Comparison of ENCODE assay signal across 10 cellular contexts in the genomic region with DNA sequence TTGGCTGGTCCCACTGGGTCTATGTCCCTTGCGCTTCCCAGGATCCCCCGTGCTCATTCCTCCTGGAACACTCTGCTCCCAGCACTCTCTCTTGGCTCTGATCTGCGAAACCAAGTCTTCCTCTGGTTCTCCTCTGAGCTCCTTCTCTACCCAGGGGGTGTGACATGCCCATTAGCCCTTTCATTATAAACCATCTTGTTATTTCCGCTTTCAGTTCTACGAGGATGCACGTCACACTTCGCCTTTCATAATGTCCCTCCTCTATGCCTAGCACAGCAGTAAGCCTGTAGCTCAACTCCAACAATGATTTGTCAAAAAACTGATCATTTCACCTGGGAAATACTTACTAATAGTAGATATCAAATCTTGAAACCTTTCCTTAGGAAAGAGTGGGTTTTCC.
"Had no signal": no experiment of that assay in that cellular context is flagged by ENCODE, and none has a peak within 500 bp of the region (broad histone marks: within the 10 kb centered on the region; RNA-seq: fewer than 3 reads in every experiment).

No MANE protein-coding gene starts in this region.

- H3K4me2 ChIP-seq: GM23338, KMS-11 had no signal

- H3K27ac Mint-ChIP-seq: GM23338, H9, IgD-negative memory B cell had no signal

- H3K36me3 Mint-ChIP-seq: IgD-negative memory B cell had no signal

- ATAC-seq: GM23338, HepG2 had no signal

- H3K4me3 Mint-ChIP-seq: GM23338, H9, IgD-negative memory B cell had no signal

- H3K9me3 Mint-ChIP-seq: GM23338, H9 had no signal

- DNase-seq: H9, HCEC 1CT, KBM-7 had no signal

- H3K4me1 Mint-ChIP-seq: GM23338 had no signal

- H3K9ac ChIP-seq: KMS-11 had no signal

- H3K27ac ChIP-seq: HL-60, KMS-11 had no signal

- H3K4me3 ChIP-seq: GM23338 had no signal

- H2AFZ ChIP-seq: GM23338 had no signal

- H3K27me3 Mint-ChIP-seq: IgD-negative memory B cell had no signal

- FAIRE-seq: H1, H54, HepG2 had no signal
